In genomic region chr17:1055751-1056645, GRCh38 we compare ENCODE assay signal across 8 cellular contexts. TPM values are rescaled to one million over a fixed set of nuclear protein-coding genes. Genes with fewer than 3 reads are reported as not detected.
A peak's percentile ranks its signal among the peaks of the same experiment; 100 is the strongest.
DNase-seq lines count a peak whose midpoint lies in the region; ATAC-seq and TF ChIP-seq lines count a peak whose summit lies in the region.

No MANE protein-coding gene starts in this region.

- no peak overlapping the region for H3K4me3 Mint-ChIP-seq in CD4-positive, CD25-positive, alpha-beta regulatory T cell

- WGBS in liver: 50% methylated on average over 22 of the region's 22 CpGs

- no peaks in the 10 kb centered on the region for H3K9me3 Mint-ChIP-seq in CD4-positive, CD25-positive, alpha-beta regulatory T cell

- H3K36me3 Mint-ChIP-seq in CD4-positive, CD25-positive, alpha-beta regulatory T cell: peaks cover 30% of the 10 kb centered on the region

- H3K27ac Mint-ChIP-seq in CD4-positive, CD25-positive, alpha-beta regulatory T cell: no peak overlapping the region

- TF ChIP-seq CTCF in WERI-Rb-1 (IDR thresholded peaks at IDR 0.05; ENCODE audit: low read depth, low read length) (peak; percentile 76), liver (IDR thresholded peaks at IDR 0.05; ENCODE audit: low read depth, low read length, missing input control) (peak; percentile 52)

- H3K4me3 ChIP-seq in CD4-positive, CD25-positive, alpha-beta regulatory T cell (ENCODE audit: low read depth, low read length): no peak overlapping the region
- H3K4me3 ChIP-seq in WERI-Rb-1 (ENCODE audit: low read depth, low read length) (peak overlapping the region; percentile 37), liver (ENCODE audit: low read depth in 1 of 3, low read length in 3 of 3) (no peak overlapping the region)

- ATAC-seq in CD4-positive, CD25-positive, alpha-beta regulatory T cell (ENCODE audit: low read depth in 2 of 2): no peak
- ATAC-seq in HG02885 (IDR thresholded peaks at IDR 0.05; ENCODE audit: poor library complexity, unreplicated experiment): no peak
- ATAC-seq in HG03378 (IDR thresholded peaks at IDR 0.05; ENCODE audit: unreplicated experiment): no peak

- no peaks in the 10 kb centered on the region for H3K27me3 Mint-ChIP-seq in CD4-positive, CD25-positive, alpha-beta regulatory T cell

- no peaks in the 10 kb centered on the region for H3K9me3 ChIP-seq in CD4-positive, CD25-positive, alpha-beta regulatory T cell (ENCODE audit: control insufficient read depth in 2 of 2, low read length in 2 of 2)
- H3K9me3 ChIP-seq in WERI-Rb-1 (ENCODE audit: severe bottlenecking) (no peaks in the 10 kb centered on the region), liver (ENCODE audit: control insufficient read depth in 4 of 4, low read length in 3 of 4) (no peaks in the 10 kb centered on the region)

- no peak overlapping the region for H3K27ac ChIP-seq in CD4-positive, CD25-positive, alpha-beta regulatory T cell (ENCODE audit: insufficient read depth, low read length, poor library complexity, severe bottlenecking)
- H3K27ac ChIP-seq in WERI-Rb-1 (peak overlapping the region; percentile 92), cingulate gyrus (ENCODE audit: low read depth, low read length) (peak overlapping the region; percentile 29), liver (ENCODE audit: low read depth in 1 of 2, low read length in 2 of 2) (no peak overlapping the region)

- peaks cover 50% of the 10 kb centered on the region for H3K36me3 ChIP-seq in CD4-positive, CD25-positive, alpha-beta regulatory T cell (ENCODE audit: control insufficient read depth, insufficient read depth, low read length)
- H3K36me3 ChIP-seq in WERI-Rb-1: peaks cover 38% of the 10 kb centered on the region
- peaks cover 0 to 2% (median 0%) of the 10 kb centered on the region in 4 donors for H3K36me3 ChIP-seq in liver (ENCODE audit: control insufficient read depth in 4 of 4, insufficient read depth in 3 of 4, low read depth in 1 of 4, low read length in 3 of 4)

- peak in 2 of 3 donors; percentile 22 to 45 for DNase-seq in CD4-positive, CD25-positive, alpha-beta regulatory T cell
- DNase-seq in HT-29 (ENCODE audit: low spot score): peak; percentile 25
- DNase-seq in WERI-Rb-1: peak; percentile 85
- DNase-seq in stimulated activated CD8-positive, alpha-beta memory T cell treated with anti-CD3 and anti-CD28 coated beads, Interleukin-15, amount 100 ng/mL, for 1 hour (ENCODE audit: low read depth): peak; percentile 17

- TF ChIP-seq RAD21 in liver (IDR thresholded peaks at IDR 0.05): peak; percentile 77 to 85

- no peaks in the 10 kb centered on the region for H3K27me3 ChIP-seq in CD4-positive, CD25-positive, alpha-beta regulatory T cell (ENCODE audit: control insufficient read depth, insufficient read depth, low read length)
- H3K27me3 ChIP-seq in WERI-Rb-1 (ENCODE audit: insufficient read depth, low read depth, severe bottlenecking) (no peaks in the 10 kb centered on the region), liver (ENCODE audit: control insufficient read depth in 4 of 4, insufficient read depth in 4 of 4, low read length in 3 of 4) (no peaks in the 10 kb centered on the region)

- no peak overlapping the region for H3K9ac ChIP-seq in liver (ENCODE audit: low read depth in 1 of 2, low read length in 2 of 2)

- H3K4me1 ChIP-seq in CD4-positive, CD25-positive, alpha-beta regulatory T cell (ENCODE audit: control insufficient read depth, insufficient read depth, low read length, poor library complexity, severe bottlenecking): no peaks in the 10 kb centered on the region
- H3K4me1 ChIP-seq in liver (ENCODE audit: control insufficient read depth in 4 of 4, insufficient read depth in 4 of 4, low read length in 3 of 4): no peaks in the 10 kb centered on the region

- H3K4me1 Mint-ChIP-seq in CD4-positive, CD25-positive, alpha-beta regulatory T cell: peaks cover 0 to 5% (median 1%) of the 10 kb centered on the region in 4 donors

TF ChIP-seq in liver, 16 proteins besides CTCF, POLR2A, EP300 and RAD21:
- no peak for TF ChIP-seq GABPA (IDR thresholded peaks at IDR 0.05 in 1 of 2, conservative IDR thresholded peaks at IDR 0.05 in 1 of 2)
- no peak for TF ChIP-seq TAF1 (conservative IDR thresholded peaks at IDR 0.05)
- TF ChIP-seq RXRA (IDR thresholded peaks at IDR 0.05): no peak
- TF ChIP-seq FOXA1 (IDR thresholded peaks at IDR 0.05): no peak
- TF ChIP-seq SP1 (IDR thresholded peaks at IDR 0.05): no peak
- no peak for TF ChIP-seq MAX (IDR thresholded peaks at IDR 0.05)
- no peak for TF ChIP-seq HNF4A (conservative IDR thresholded peaks at IDR 0.05)
- TF ChIP-seq REST (IDR thresholded peaks at IDR 0.05): no peak
- no peak for TF ChIP-seq ATF3 (IDR thresholded peaks at IDR 0.05)
- no peak for TF ChIP-seq EGR1 (IDR thresholded peaks at IDR 0.05; ENCODE audit: low read depth in 2 of 2)
- TF ChIP-seq NR2F2 (IDR thresholded peaks at IDR 0.05): no peak
- TF ChIP-seq JUND (IDR thresholded peaks at IDR 0.05): no peak
- TF ChIP-seq YY1 (IDR thresholded peaks at IDR 0.05): no peak
- no peak for TF ChIP-seq HNF4G (IDR thresholded peaks at IDR 0.05)
- TF ChIP-seq ZBTB33 (IDR thresholded peaks at IDR 0.05): no peak
- TF ChIP-seq FOXA2 (IDR thresholded peaks at IDR 0.05): no peak

RNA-seq across cellular contexts. Expression of gene TIMM22, which starts 59.1 kb away (rescaled TPM):
- total RNA-seq in CD4-positive, CD25-positive, alpha-beta regulatory T cell: 9.2 TPM
- 10 to 100 TPM; 23.9 to 28.4 (median 25.2) TPM for polyA plus RNA-seq in CD4-positive, CD25-positive, alpha-beta regulatory T cell
- 7.3 and 7.7 TPM in 2 replicates for total RNA-seq in HT-29 (2014; rRNA removed; shearing (Covaris generic))
- 1 to 10 TPM; 4.4 to 5.0 TPM for total RNA-seq in liver
- 1 to 10 TPM; 4.4 to 4.7 TPM for polyA plus RNA-seq in liver

Comparison
In these comparisons a context has a peak if more than half of its experiments do, and no peak if none do; other contexts are left out.
1. DNase-seq: peak in every context shown above with its lines; median percentile 85 in WERI-Rb-1; 34 in CD4-positive, CD25-positive, alpha-beta regulatory T cell; 25 in HT-29; 17 in stimulated activated CD8-positive, alpha-beta memory T cell treated with anti-CD3 and anti-CD28 coated beads, Interleukin-15, amount 100 ng/mL, for 1 hour.
2. H3K27ac ChIP-seq: peak in WERI-Rb-1 (single experiment) and cingulate gyrus (single experiment); none in CD4-positive, CD25-positive, alpha-beta regulatory T cell (single experiment) and liver (0 of 2).